8 cellular contexts compared by ENCODE assay signal in the genomic region with DNA sequence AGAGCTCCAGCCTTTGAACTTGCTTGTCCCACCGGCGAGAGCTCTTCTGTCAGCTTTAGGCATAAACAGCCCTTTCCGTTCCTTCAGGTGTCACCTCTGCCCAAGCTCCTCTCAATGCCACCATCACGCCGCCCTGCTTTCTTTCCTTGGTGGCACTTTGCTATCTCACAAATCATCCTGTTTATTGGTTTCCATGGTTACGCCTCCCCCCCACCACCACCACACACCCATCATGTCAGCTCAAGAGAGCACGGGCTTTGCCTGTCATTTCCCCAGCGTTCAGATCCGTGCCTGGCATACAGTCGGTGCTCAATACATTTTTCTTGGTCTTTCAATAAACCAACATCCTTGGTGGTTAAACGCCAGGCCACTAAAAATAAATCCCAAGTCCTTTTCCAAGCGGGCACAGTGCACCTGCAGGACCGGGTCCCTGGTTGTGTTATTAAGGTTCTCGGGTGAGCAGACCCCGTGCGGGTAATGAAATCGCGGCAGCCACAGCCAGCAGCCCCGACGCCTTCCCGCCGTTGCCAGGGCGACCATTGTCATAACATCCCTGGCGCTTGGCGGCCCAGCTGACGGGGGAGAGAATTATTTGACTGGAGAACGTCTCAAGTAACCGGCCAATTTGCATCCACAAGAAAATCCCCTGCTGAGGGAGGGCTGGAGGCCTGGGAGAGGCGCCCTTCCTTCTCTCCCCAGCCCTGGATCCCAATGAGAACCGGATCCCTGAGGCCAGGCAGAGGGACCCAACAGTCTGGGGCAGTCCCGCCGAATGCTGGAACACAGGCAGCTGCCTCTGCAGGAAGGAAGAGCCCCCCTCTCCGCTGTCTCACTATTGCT.
DNase-seq lines count a peak whose midpoint lies in the region; ATAC-seq and TF ChIP-seq lines count a peak whose summit lies in the region.

No MANE protein-coding gene starts in this region.

- peaks cover 8% of the 10 kb centered on the region for H3K4me1 Mint-ChIP-seq in central memory CD8-positive, alpha-beta T cell
- H3K4me1 Mint-ChIP-seq in neural progenitor cell, result peaks cover 26% of the 10 kb centered on the region
- no peaks in the 10 kb centered on the region for H3K4me1 Mint-ChIP-seq in Caco-2 (ENCODE audit: low read depth, unreplicated experiment)

- H3K27ac ChIP-seq in neural progenitor cell, result no peak overlapping the region

- CTCF ChIA-PET in Caco-2 (lab: Charles Lee), result interaction anchor here (0.6 to 1.8 kb wide), 3 partner anchors 159 to 377 kb away, joined by 4 to 23 read pairs (median 5); no protein-coding TSS in a partner anchor

- H3K36me3 ChIP-seq in neural progenitor cell, result no peaks in the 10 kb centered on the region
- H3K36me3 ChIP-seq in Caco-2 (ENCODE audit: control insufficient read depth, insufficient read depth, low read length), result no peaks in the 10 kb centered on the region

- H3K27me3 ChIP-seq in neural progenitor cell (peaks cover 3% of the 10 kb centered on the region), Caco-2 (replicated peaks; ENCODE audit: control insufficient read depth, insufficient read depth, low read length) (no peaks in the 10 kb centered on the region)

- intact Hi-C loops in Caco-2 (cut with micrococcal nuclease; ENCODE audit: unreplicated experiment) (loop anchor here (5.0 kb wide), 1 partner anchor 136 kb away; no protein-coding TSS in a partner anchor), left cardiac atrium (cut with DNase I) (loop anchor here in 1 of 2 donors (10.0 kb wide), 2 partner anchors 159 to 499 kb away; a partner anchor contains a TSS)

- TF ChIP-seq CTCF in neural progenitor cell (IDR thresholded peaks at IDR 0.05) (no peak), Caco-2 (IDR thresholded peaks at IDR 0.05; ENCODE audit: insufficient read depth in 1 of 2, low read depth in 1 of 2, low read length in 1 of 2, severe bottlenecking in 1 of 2, unreplicated experiment in 1 of 2) (no peak)

- peaks cover 4% of the 10 kb centered on the region for H3K36me3 Mint-ChIP-seq in central memory CD8-positive, alpha-beta T cell (ENCODE audit: insufficient read depth)
- no peaks in the 10 kb centered on the region for H3K36me3 Mint-ChIP-seq in neural progenitor cell
- H3K36me3 Mint-ChIP-seq in Caco-2 (ENCODE audit: insufficient read depth, unreplicated experiment), result peaks cover 6% of the 10 kb centered on the region

- H3K4me3 ChIP-seq in neural progenitor cell, result peak overlapping the region; percentile 36
- H3K4me3 ChIP-seq in Caco-2 (ENCODE audit: low read depth, low read length), result no peak overlapping the region

- H4K20me1 ChIP-seq in neural progenitor cell (ENCODE audit: low read depth), result peaks cover 9% of the 10 kb centered on the region

- peak; percentile 43 for ATAC-seq in central memory CD8-positive, alpha-beta T cell (replicated peaks; ENCODE audit: extremely low read depth, poor library complexity, severe bottlenecking)
- no peak for ATAC-seq in left cardiac atrium

- peaks cover 33% of the 10 kb centered on the region for H3K27me3 Mint-ChIP-seq in central memory CD8-positive, alpha-beta T cell
- H3K27me3 Mint-ChIP-seq in neural progenitor cell (ENCODE audit: insufficient read depth, low read depth) (no peaks in the 10 kb centered on the region), Caco-2 (ENCODE audit: insufficient read depth, unreplicated experiment) (no peaks in the 10 kb centered on the region)

- DNase-seq in activated T-cell treated with anti-CD3 and anti-CD28 coated beads for 48 hours (ENCODE audit: low read depth), result peak; percentile 29
- DNase-seq in activated T-cell treated with anti-CD3 and anti-CD28 coated beads for 4 hours, result no peak
- DNase-seq in RPMI8226, result peak; percentile 29
- no peak for DNase-seq in central memory CD8-positive, alpha-beta T cell (ENCODE audit: low spot score in 2 of 2)
- DNase-seq in neural progenitor cell (ENCODE audit: low spot score), result peak; percentile 95
- DNase-seq in Caco-2, result no peak
- no peak for DNase-seq in Kasumi-1 (lab: John Stamatoyannopoulos, UW)
- DNase-seq in left cardiac atrium, result no peak

- no peak overlapping the region for H3K4me3 Mint-ChIP-seq in central memory CD8-positive, alpha-beta T cell
- H3K4me3 Mint-ChIP-seq in neural progenitor cell (peak overlapping the region; percentile 68), Caco-2 (ENCODE audit: unreplicated experiment) (no peak overlapping the region)

- H3K9me3 Mint-ChIP-seq in central memory CD8-positive, alpha-beta T cell, result no peaks in the 10 kb centered on the region
- no peaks in the 10 kb centered on the region for H3K9me3 Mint-ChIP-seq in neural progenitor cell
- no peaks in the 10 kb centered on the region for H3K9me3 Mint-ChIP-seq in Caco-2 (ENCODE audit: unreplicated experiment)

- H3F3A ChIP-seq in neural progenitor cell (ENCODE audit: low read depth), result peaks cover 14% of the 10 kb centered on the region

- no TSS peak for BruUV-seq in Caco-2 (replicated peaks; lab: Mats Ljungman, UMichigan)

- no peaks in the 10 kb centered on the region for H3K79me2 ChIP-seq in neural progenitor cell (ENCODE audit: low read depth)

- H3K27ac Mint-ChIP-seq in central memory CD8-positive, alpha-beta T cell (ENCODE audit: low read depth), result no peak overlapping the region
- H3K27ac Mint-ChIP-seq in neural progenitor cell (peak overlapping the region; percentile 40), Caco-2 (ENCODE audit: unreplicated experiment) (no peak overlapping the region)

- POLR2A ChIA-PET in Caco-2 (lab: Charles Lee), result interaction anchor here (0.5 kb wide), 2 partner anchors 261 to 1328 kb away, joined by 3 read pairs; no protein-coding TSS in a partner anchor

- H3K4me1 ChIP-seq in neural progenitor cell (no peaks in the 10 kb centered on the region), Caco-2 (no peaks in the 10 kb centered on the region)

- H3K9me3 ChIP-seq in neural progenitor cell (ENCODE audit: low read depth) (no peaks in the 10 kb centered on the region), Caco-2 (no peaks in the 10 kb centered on the region)

- peak overlapping the region; percentile 77 for H3K4me2 ChIP-seq in neural progenitor cell

- H3K9ac ChIP-seq in neural progenitor cell, result no peak overlapping the region

- H2AFZ ChIP-seq in neural progenitor cell (replicated peaks), result peak overlapping the region; percentile 45

Comparison
In these comparisons a context has a peak if more than half of its experiments do, and no peak if none do; other contexts are left out.
1. DNase-seq: peak in activated T-cell treated with anti-CD3 and anti-CD28 coated beads for 48 hours (single experiment), RPMI8226 (single experiment) and neural progenitor cell (single experiment); none in activated T-cell treated with anti-CD3 and anti-CD28 coated beads for 4 hours (single experiment), central memory CD8-positive, alpha-beta T cell (0 of 2), Caco-2 (0 of 2), Kasumi-1 (0 of 2) and left cardiac atrium (single experiment).